25 cellular contexts compared by ENCODE assay signal in genomic region chr9:38202335-38202938, GRCh38.
DNase-seq lines count a peak whose midpoint lies in the region; ATAC-seq, FAIRE-seq and TF ChIP-seq lines count a peak whose summit lies in the region.
"Had no signal": no experiment of that assay in that cellular context is flagged by ENCODE, and none has a peak within 500 bp of the region (broad histone marks: within the 10 kb centered on the region; RNA-seq: fewer than 3 reads in every experiment).

No MANE protein-coding gene starts in this region.

- H3K9me3 ChIP-seq in HepG2 (ENCODE audit: low read length) (peaks cover 3% of the 10 kb centered on the region; the same call in 1 of the 2 replicates), right lobe of liver (no peaks in the 10 kb centered on the region), K562 (replicated peaks; ENCODE audit: control insufficient read depth, insufficient read depth, low read depth, low read length) (no peaks in the 10 kb centered on the region), iPS-18a (ENCODE audit: control insufficient read depth, low read depth, low read length) (no peaks in the 10 kb centered on the region)
- H3K9me3 ChIP-seq: SJCRH30 had no signal

- H3K36me3 Mint-ChIP-seq in progenitor cell of endocrine pancreas (ENCODE audit: insufficient read depth): no peaks in the 10 kb centered on the region
- H3K36me3 Mint-ChIP-seq: CD4-positive, CD25-positive, alpha-beta regulatory T cell had no signal

- H3K9me3 Mint-ChIP-seq in progenitor cell of endocrine pancreas (ENCODE audit: low read depth): peaks cover 3% of the 10 kb centered on the region
- H3K9me3 Mint-ChIP-seq: CD4-positive, CD25-positive, alpha-beta regulatory T cell had no signal

- in situ Hi-C loops in HepG2 (cut with HindIII; ENCODE audit: extremely low pct_ligation_motif_present, low pct_unique_long_range_greater_than_20kb) (no loop called here), K562 (cut with MboI) (no loop called here)

- H3K4me2 ChIP-seq in HepG2 (ENCODE audit: low read depth, low read length): no peak overlapping the region
- no peak overlapping the region for H3K4me2 ChIP-seq in K562 (ENCODE audit: insufficient read depth, low read length)
- H3K4me2 ChIP-seq: PC-9 had no signal

- no TSS peak for BruUV-seq in HepG2 (replicated peaks; lab: Mats Ljungman, UMichigan)
- BruUV-seq in K562 (replicated peaks; lab: Mats Ljungman, UMichigan): no TSS peak

- 51% methylated on average over 6 of the region's 7 CpGs for WGBS in HepG2 (ENCODE audit: low lambda C conversion rate)
- WGBS in right lobe of liver (ENCODE audit: insufficient coverage, low coverage, low lambda C conversion rate, missing lambda C conversion rate): 75% methylated on average over 6 of the region's 7 CpGs
- 3% methylated on average over 6 of the region's 7 CpGs for WGBS in K562 (ENCODE audit: insufficient coverage, low coverage, missing lambda C conversion rate)

- no peak overlapping the region for H3K4me3 Mint-ChIP-seq in progenitor cell of endocrine pancreas (ENCODE audit: low read depth)
- H3K4me3 Mint-ChIP-seq: CD4-positive, CD25-positive, alpha-beta regulatory T cell had no signal

- POLR2A ChIA-PET in HepG2 (lab: Yijun Ruan, JAX): no interaction called here
- POLR2A ChIA-PET in K562 (lab: Yijun Ruan, JAX): no interaction called here

- H2AFZ ChIP-seq in HepG2 (ENCODE audit: low read length): no peak overlapping the region
- H2AFZ ChIP-seq in K562 (ENCODE audit: low read depth, low read length): no peak overlapping the region
- H2AFZ ChIP-seq: PC-9 had no signal

- TF ChIP-seq CTCF in HepG2 (CRISPR knock-in tag; IDR thresholded peaks at IDR 0.05) (no peak), right lobe of liver (IDR thresholded peaks at IDR 0.05) (no peak), K562 (IDR thresholded peaks at IDR 0.05 in 2 of 3, conservative IDR thresholded peaks at IDR 0.05 in 1 of 3; ENCODE audit: insufficient read depth in 2 of 3, low read depth in 1 of 3, low read length in 3 of 3) (no peak), progenitor cell of endocrine pancreas (IDR thresholded peaks at IDR 0.05; ENCODE audit: unreplicated experiment) (no peak)

- no peak for FAIRE-seq in HepG2 (lab: Jason Lieb, UNC)
- no peak for FAIRE-seq in K562 (lab: Jason Lieb, UNC)
- FAIRE-seq: A204.1 had no signal

- H3K27me3 ChIP-seq in HepG2 (ENCODE audit: control insufficient read depth in 1 of 2, insufficient read depth in 2 of 2, low read length in 2 of 2): peaks cover 0 to 3% of the 10 kb centered on the region in 2 experiments; a peak in 2 of 5 replicates
- no peaks in the 10 kb centered on the region for H3K27me3 ChIP-seq in right lobe of liver
- H3K27me3 ChIP-seq in K562 (ENCODE audit: control insufficient read depth in 2 of 2, insufficient read depth in 2 of 2, low read length in 2 of 2): peaks cover 4 to 25% of the 10 kb centered on the region in 2 experiments; a peak in 4 of 5 replicates
- peaks cover 30% of the 10 kb centered on the region for H3K27me3 ChIP-seq in iPS-18a (ENCODE audit: control insufficient read depth, insufficient read depth, low read length)
- H3K27me3 ChIP-seq: BLaER1, SJCRH30 had no signal

- intact Hi-C loops in HepG2 (cut with micrococcal nuclease; ENCODE audit: unreplicated experiment) (no loop called here), right lobe of liver (cut with DNase I) (loop anchor here in 1 of 2 donors (10.0 kb wide), 1 partner anchor 52 kb away; no protein-coding TSS in a partner anchor), K562 (cut with micrococcal nuclease) (no loop called here)

- H3K79me2 ChIP-seq in HepG2 (ENCODE audit: insufficient read depth, low read length) (no peaks in the 10 kb centered on the region), K562 (ENCODE audit: control insufficient read depth, insufficient read depth, low read length) (no peaks in the 10 kb centered on the region)

- H3K9ac ChIP-seq in HepG2 (ENCODE audit: insufficient read depth, low read depth, low read length) (no peak overlapping the region), K562 (ENCODE audit: insufficient read depth in 1 of 2, low read depth in 2 of 2, low read length in 2 of 2) (no peak overlapping the region), iPS-18a (ENCODE audit: low read length) (no peak overlapping the region)
- H3K9ac ChIP-seq: BLaER1 had no signal

- H4K20me1 ChIP-seq in HepG2 (ENCODE audit: insufficient read depth, low read length): no peaks in the 10 kb centered on the region
- no peaks in the 10 kb centered on the region for H4K20me1 ChIP-seq in K562 (replicated peaks; ENCODE audit: control insufficient read depth, insufficient read depth, low read length)
- H4K20me1 ChIP-seq: BLaER1 had no signal

- H3K27me3 Mint-ChIP-seq in progenitor cell of endocrine pancreas: peaks cover 8% of the 10 kb centered on the region
- H3K27me3 Mint-ChIP-seq: CD4-positive, CD25-positive, alpha-beta regulatory T cell had no signal

- TF ChIP-seq RAD21 in HepG2 (CRISPR knock-in tag; IDR thresholded peaks at IDR 0.05) (no peak), K562 (CRISPR knock-in tag; conservative IDR thresholded peaks at IDR 0.05 in 1 of 2, IDR thresholded peaks at IDR 0.05 in 1 of 2) (no peak)

- H3K27ac ChIP-seq in HepG2 (ENCODE audit: extremely low read length, insufficient read depth, low read length) (no peak overlapping the region), right lobe of liver (no peak overlapping the region), K562 (ENCODE audit: extremely low read depth, low read depth, low read length) (no peak overlapping the region), iPS-18a (ENCODE audit: low read length) (no peak overlapping the region)
- H3K27ac ChIP-seq: BLaER1, HL-60, PC-9, SJCRH30 had no signal

- DNase-seq in HepG2 (ENCODE audit: low spot score): no peak
- DNase-seq in right lobe of liver: no peak
- DNase-seq in K562 (ENCODE audit: extremely low read depth in 1 of 4, low spot score in 3 of 4): no peak
- DNase-seq in progenitor cell of endocrine pancreas (ENCODE audit: low spot score, unreplicated experiment): no peak
- DNase-seq in activated CD4-positive, alpha-beta T cell treated with anti-CD3 and anti-CD28 coated beads, Interleukin-2, amount 50 U/mL, for 4 hours: no peak
- DNase-seq in islet precursor cell: no peak
- DNase-seq in hypothalamus (lab: John Stamatoyannopoulos, UW): no peak
- DNase-seq: CD4-positive, CD25-positive, alpha-beta regulatory T cell; DMS79; GOT3; Kasumi-1; NCI-H1092 treated with DMSO at 0.1 percent for 48 hours; NCI-H1436; NCI-H187; NCI-H2081 treated with DMSO at 0.1 percent for 48 hours; NCI-H446; NCI-H524 treated with DMSO at 0.1 percent for 48 hours; PC-9; SJCRH30 had no signal

- H3K36me3 ChIP-seq in HepG2 (replicated peaks in 1 of 2; ENCODE audit: control insufficient read depth in 1 of 2, insufficient read depth in 2 of 2, low read length in 2 of 2): no peaks in the 10 kb centered on the region
- H3K36me3 ChIP-seq in right lobe of liver: no peaks in the 10 kb centered on the region
- no peaks in the 10 kb centered on the region for H3K36me3 ChIP-seq in K562 (ENCODE audit: control insufficient read depth, insufficient read depth, low read length)
- H3K36me3 ChIP-seq in iPS-18a (ENCODE audit: control insufficient read depth, low read depth, low read length): no peaks in the 10 kb centered on the region
- H3K36me3 ChIP-seq: BLaER1, SJCRH30 had no signal

- ATAC-seq in HepG2 (no peak), right lobe of liver (no peak), K562 (no peak)
- ATAC-seq: HCT116, Right ventricle myocardium inferior had no signal

- no peaks in the 10 kb centered on the region for H3K9me1 ChIP-seq in K562 (ENCODE audit: control insufficient read depth, insufficient read depth, low read length)

- TF ChIP-seq EP300 in HepG2 (IDR thresholded peaks at IDR 0.05; ENCODE audit: low read depth in 2 of 2, low read length in 2 of 2) (no peak), HepG2 (CRISPR knock-in tag; IDR thresholded peaks at IDR 0.05; ENCODE audit: borderline replicate concordance) (no peak), K562 (IDR thresholded peaks at IDR 0.05; ENCODE audit: low read length) (no peak)

- H3K4me1 ChIP-seq in HepG2 (ENCODE audit: insufficient read depth, low read length): no peaks in the 10 kb centered on the region
- no peaks in the 10 kb centered on the region for H3K4me1 ChIP-seq in right lobe of liver
- H3K4me1 ChIP-seq in K562 (replicated peaks in 1 of 2; ENCODE audit: control insufficient read depth in 2 of 2, insufficient read depth in 2 of 2, low read length in 2 of 2): no peaks in the 10 kb centered on the region; a peak in 1 of 5 replicates
- peaks cover 3% of the 10 kb centered on the region for H3K4me1 ChIP-seq in iPS-18a (ENCODE audit: control insufficient read depth, low read depth, low read length)
- H3K4me1 ChIP-seq: SJCRH30 had no signal

- H3K27ac Mint-ChIP-seq in progenitor cell of endocrine pancreas: no peak overlapping the region
- H3K27ac Mint-ChIP-seq: CD4-positive, CD25-positive, alpha-beta regulatory T cell had no signal

- peaks cover 5% of the 10 kb centered on the region for H3K4me1 Mint-ChIP-seq in progenitor cell of endocrine pancreas (ENCODE audit: low read depth)
- H3K4me1 Mint-ChIP-seq: CD4-positive, CD25-positive, alpha-beta regulatory T cell had no signal

- TF ChIP-seq POLR2A in HepG2 (IDR thresholded peaks at IDR 0.05; ENCODE audit: insufficient read depth in 1 of 2, low read depth in 2 of 2, low read length in 2 of 2) (no peak), right lobe of liver (IDR thresholded peaks at IDR 0.05) (no peak), K562 (conservative IDR thresholded peaks at IDR 0.05) (no peak)

- CTCF ChIA-PET in HepG2 (lab: Yijun Ruan, JAX; ENCODE audit: low intra/inter-chr PET ratio, low total read pairs) (no interaction called here), K562 (lab: Yijun Ruan, JAX; ENCODE audit: low intra/inter-chr PET ratio) (no interaction called here)

- no peak overlapping the region for H3K4me3 ChIP-seq in HepG2 (replicated peaks in 1 of 3; ENCODE audit: insufficient read depth in 1 of 3, low read depth in 2 of 3, low read length in 3 of 3)
- H3K4me3 ChIP-seq in right lobe of liver: no peak overlapping the region
- H3K4me3 ChIP-seq in K562: no peak overlapping the region
- H3K4me3 ChIP-seq in iPS-18a (ENCODE audit: low read length): peak overlapping the region; percentile 13
- H3K4me3 ChIP-seq: BLaER1, PC-9, SJCRH30 had no signal

TF ChIP-seq in HepG2, 621 proteins besides CTCF, POLR2A, EP300 and RAD21:
- TF ChIP-seq RFX1 (IDR thresholded peaks at IDR 0.05): peak; percentile 26; the same call in 1 of the 2 replicates
- TF ChIP-seq, protein P1, sequence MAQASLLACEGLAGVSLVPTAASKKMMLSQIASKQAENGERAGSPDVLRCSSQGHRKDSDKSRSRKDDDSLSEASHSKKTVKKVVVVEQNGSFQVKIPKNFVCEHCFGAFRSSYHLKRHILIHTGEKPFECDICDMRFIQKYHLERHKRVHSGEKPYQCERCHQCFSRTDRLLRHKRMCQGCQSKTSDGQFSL (CRISPR knock-in tag; IDR thresholded peaks at IDR 0.05): no peak

TF ChIP-seq in K562, 482 proteins besides CTCF, POLR2A, EP300 and RAD21:
- TF ChIP-seq CCNT2 (IDR thresholded peaks at IDR 0.05; ENCODE audit: borderline replicate concordance, extremely low read depth, insufficient read length, low read depth, low read length) (no peak), RFX1 (IDR thresholded peaks at IDR 0.05) (peak; percentile 81)

Comparison
In these comparisons a context has a peak if more than half of its experiments do, and no peak if none do; other contexts are left out.
1. Of the 241 proteins assayed by ChIP-seq in both HepG2 and K562: peak only in HepG2: none; only in K562: none; in both: RFX1; in neither: 240.